1 cellular context compared by ENCODE assay signal in the genomic region with DNA sequence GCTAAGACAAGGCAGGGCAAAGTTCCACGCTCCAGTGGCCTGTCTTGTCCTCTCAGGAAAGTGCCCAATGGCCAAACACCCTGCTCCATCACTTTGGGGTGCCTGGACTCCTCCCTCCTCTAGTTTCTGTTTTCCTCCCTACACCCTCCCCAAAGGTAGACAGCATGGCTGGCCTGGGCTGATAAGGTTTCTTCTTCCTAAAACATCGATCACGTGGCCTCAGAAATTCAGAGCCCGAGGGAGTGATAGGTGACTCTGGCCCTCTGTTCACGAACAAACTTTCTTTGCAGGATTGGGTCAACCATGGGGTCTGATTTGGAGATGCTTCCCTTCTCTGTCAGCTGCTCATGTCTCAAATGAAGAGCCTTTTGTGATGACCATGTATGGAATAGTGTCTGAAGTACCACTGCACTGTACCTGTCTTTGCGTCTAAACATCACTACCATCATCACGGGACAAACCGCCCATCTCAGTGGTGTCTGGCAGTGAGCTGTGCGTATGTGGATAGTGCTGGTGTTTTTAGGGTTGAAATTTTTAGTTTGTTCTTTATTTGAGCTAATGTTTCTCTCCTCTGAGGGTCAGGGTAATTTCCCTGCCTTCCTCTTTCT.
A peak's percentile ranks its signal among the peaks of the same experiment; 100 is the strongest.
TF ChIP-seq lines count a peak whose summit lies in the region.

No MANE protein-coding gene starts in this region.

TF ChIP-seq in K562, 482 proteins besides CTCF, POLR2A, EP300 and RAD21 (continued from another document and continues in another):
- TF ChIP-seq, protein P1, sequence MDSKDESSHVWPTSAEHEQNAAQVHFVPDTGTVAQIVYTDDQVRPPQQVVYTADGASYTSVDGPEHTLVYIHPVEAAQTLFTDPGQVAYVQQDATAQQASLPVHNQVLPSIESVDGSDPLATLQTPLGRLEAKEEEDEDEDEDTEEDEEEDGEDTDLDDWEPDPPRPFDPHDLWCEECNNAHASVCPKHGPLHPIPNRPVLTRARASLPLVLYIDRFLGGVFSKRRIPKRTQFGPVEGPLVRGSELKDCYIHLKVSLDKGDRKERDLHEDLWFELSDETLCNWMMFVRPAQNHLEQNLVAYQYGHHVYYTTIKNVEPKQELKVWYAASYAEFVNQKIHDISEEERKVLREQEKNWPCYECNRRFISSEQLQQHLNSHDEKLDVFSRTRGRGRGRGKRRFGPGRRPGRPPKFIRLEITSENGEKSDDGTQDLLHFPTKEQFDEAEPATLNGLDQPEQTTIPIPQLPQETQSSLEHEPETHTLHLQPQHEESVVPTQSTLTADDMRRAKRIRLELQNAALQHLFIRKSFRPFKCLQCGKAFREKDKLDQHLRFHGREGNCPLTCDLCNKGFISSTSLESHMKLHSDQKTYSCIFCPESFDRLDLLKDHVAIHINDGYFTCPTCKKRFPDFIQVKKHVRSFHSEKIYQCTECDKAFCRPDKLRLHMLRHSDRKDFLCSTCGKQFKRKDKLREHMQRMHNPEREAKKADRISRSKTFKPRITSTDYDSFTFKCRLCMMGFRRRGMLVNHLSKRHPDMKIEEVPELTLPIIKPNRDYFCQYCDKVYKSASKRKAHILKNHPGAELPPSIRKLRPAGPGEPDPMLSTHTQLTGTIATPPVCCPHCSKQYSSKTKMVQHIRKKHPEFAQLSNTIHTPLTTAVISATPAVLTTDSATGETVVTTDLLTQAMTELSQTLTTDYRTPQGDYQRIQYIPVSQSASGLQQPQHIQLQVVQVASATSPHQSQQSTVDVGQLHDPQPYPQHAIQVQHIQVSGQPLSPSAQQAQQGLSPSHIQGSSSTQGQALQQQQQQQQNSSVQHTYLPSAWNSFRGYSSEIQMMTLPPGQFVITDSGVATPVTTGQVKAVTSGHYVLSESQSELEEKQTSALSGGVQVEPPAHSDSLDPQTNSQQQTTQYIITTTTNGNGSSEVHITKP (IDR thresholded peaks at IDR 0.05; ENCODE audit: partially characterized antibody): peak; percentile 9
- TF ChIP-seq CAMTA2 (CRISPR knock-in tag; conservative IDR thresholded peaks at IDR 0.05) (no peak), CTCFL (IDR thresholded peaks at IDR 0.05; ENCODE audit: borderline replicate concordance, insufficient read depth, low read depth, low read length, poor library complexity, severe bottlenecking) (no peak), ZBTB1 (CRISPR knock-in tag; IDR thresholded peaks at IDR 0.05; ENCODE audit: borderline replicate concordance, low read depth) (no peak), FOS (IDR thresholded peaks at IDR 0.05; ENCODE audit: extremely low read depth, insufficient read length) (no peak), TRIM24 (IDR thresholded peaks at IDR 0.05) (peak; percentile 71 to 80), NCOR1 (IDR thresholded peaks at IDR 0.05) (peak; percentile 94), ESRRA (IDR thresholded peaks at IDR 0.05; ENCODE audit: borderline replicate concordance, low read depth) (no peak), DPF2 (IDR thresholded peaks at IDR 0.05) (peak; percentile 97), YY1 (IDR thresholded peaks at IDR 0.05; ENCODE audit: borderline replicate concordance in 1 of 3, control insufficient read depth in 1 of 3, extremely low read depth in 1 of 3, insufficient read depth in 3 of 3, insufficient read length in 1 of 3, insufficient replicate concordance in 2 of 3, low read depth in 1 of 3, low read length in 2 of 3) (peak in 2 of 3 experiments; percentile 18 to 66), EHMT2 (IDR thresholded peaks at IDR 0.05) (peak; percentile 86), ZFP91 (CRISPR knock-in tag; IDR thresholded peaks at IDR 0.05) (no peak), E2F8 (IDR thresholded peaks at IDR 0.05; ENCODE audit: low read depth, partially characterized antibody) (peak; percentile 49), TAF7 (tag; IDR thresholded peaks at IDR 0.05) (no peak), HLTF (IDR thresholded peaks at IDR 0.05) (peak; percentile 59; the same call in 1 of the 2 replicates), TAL1 (IDR thresholded peaks at IDR 0.05) (peak; percentile 95), MTA3 (IDR thresholded peaks at IDR 0.05; ENCODE audit: borderline replicate concordance) (0 out of 2 replicates have a peak, but pooled peaks have one; percentile 27), MYC (IDR thresholded peaks at IDR 0.05; ENCODE audit: low read depth, low read length) (peak; percentile 90), MYC (CRISPR knock-in tag; IDR thresholded peaks at IDR 0.05; ENCODE audit: borderline replicate concordance, low read depth) (no peak), KDM5B (IDR thresholded peaks at IDR 0.05; ENCODE audit: insufficient replicate concordance, low read depth, low read length) (peak; percentile 16), TARDBP (IDR thresholded peaks at IDR 0.05) (peak; percentile 78; the same call in 1 of the 2 replicates), KDM1A (IDR thresholded peaks at IDR 0.05) (peak; percentile 91 to 94), NFRKB (IDR thresholded peaks at IDR 0.05; ENCODE audit: low read depth) (peak; percentile 60; the same call in 1 of the 2 replicates), NEUROD1 (IDR thresholded peaks at IDR 0.05; ENCODE audit: borderline replicate concordance, low read depth, low read length, partially characterized antibody) (peak; percentile 70), HNRNPUL1 (IDR thresholded peaks at IDR 0.05; ENCODE audit: low read length) (no peak), SAFB (IDR thresholded peaks at IDR 0.05; ENCODE audit: borderline replicate concordance, low read depth, low read length) (no peak), HDAC3 (IDR thresholded peaks at IDR 0.05; ENCODE audit: borderline replicate concordance, partially characterized antibody) (peak; percentile 71), L3MBTL2 (IDR thresholded peaks at IDR 0.05) (peak; percentile 78), NCOA4 (IDR thresholded peaks at IDR 0.05; ENCODE audit: partially characterized antibody) (no peak), NR4A1 (CRISPR knock-in tag; IDR thresholded peaks at IDR 0.05) (no peak), NR4A1 (tag; IDR thresholded peaks at IDR 0.05) (peak; percentile 25; the same call in 1 of the 2 replicates)
- TF ChIP-seq, protein P2, sequence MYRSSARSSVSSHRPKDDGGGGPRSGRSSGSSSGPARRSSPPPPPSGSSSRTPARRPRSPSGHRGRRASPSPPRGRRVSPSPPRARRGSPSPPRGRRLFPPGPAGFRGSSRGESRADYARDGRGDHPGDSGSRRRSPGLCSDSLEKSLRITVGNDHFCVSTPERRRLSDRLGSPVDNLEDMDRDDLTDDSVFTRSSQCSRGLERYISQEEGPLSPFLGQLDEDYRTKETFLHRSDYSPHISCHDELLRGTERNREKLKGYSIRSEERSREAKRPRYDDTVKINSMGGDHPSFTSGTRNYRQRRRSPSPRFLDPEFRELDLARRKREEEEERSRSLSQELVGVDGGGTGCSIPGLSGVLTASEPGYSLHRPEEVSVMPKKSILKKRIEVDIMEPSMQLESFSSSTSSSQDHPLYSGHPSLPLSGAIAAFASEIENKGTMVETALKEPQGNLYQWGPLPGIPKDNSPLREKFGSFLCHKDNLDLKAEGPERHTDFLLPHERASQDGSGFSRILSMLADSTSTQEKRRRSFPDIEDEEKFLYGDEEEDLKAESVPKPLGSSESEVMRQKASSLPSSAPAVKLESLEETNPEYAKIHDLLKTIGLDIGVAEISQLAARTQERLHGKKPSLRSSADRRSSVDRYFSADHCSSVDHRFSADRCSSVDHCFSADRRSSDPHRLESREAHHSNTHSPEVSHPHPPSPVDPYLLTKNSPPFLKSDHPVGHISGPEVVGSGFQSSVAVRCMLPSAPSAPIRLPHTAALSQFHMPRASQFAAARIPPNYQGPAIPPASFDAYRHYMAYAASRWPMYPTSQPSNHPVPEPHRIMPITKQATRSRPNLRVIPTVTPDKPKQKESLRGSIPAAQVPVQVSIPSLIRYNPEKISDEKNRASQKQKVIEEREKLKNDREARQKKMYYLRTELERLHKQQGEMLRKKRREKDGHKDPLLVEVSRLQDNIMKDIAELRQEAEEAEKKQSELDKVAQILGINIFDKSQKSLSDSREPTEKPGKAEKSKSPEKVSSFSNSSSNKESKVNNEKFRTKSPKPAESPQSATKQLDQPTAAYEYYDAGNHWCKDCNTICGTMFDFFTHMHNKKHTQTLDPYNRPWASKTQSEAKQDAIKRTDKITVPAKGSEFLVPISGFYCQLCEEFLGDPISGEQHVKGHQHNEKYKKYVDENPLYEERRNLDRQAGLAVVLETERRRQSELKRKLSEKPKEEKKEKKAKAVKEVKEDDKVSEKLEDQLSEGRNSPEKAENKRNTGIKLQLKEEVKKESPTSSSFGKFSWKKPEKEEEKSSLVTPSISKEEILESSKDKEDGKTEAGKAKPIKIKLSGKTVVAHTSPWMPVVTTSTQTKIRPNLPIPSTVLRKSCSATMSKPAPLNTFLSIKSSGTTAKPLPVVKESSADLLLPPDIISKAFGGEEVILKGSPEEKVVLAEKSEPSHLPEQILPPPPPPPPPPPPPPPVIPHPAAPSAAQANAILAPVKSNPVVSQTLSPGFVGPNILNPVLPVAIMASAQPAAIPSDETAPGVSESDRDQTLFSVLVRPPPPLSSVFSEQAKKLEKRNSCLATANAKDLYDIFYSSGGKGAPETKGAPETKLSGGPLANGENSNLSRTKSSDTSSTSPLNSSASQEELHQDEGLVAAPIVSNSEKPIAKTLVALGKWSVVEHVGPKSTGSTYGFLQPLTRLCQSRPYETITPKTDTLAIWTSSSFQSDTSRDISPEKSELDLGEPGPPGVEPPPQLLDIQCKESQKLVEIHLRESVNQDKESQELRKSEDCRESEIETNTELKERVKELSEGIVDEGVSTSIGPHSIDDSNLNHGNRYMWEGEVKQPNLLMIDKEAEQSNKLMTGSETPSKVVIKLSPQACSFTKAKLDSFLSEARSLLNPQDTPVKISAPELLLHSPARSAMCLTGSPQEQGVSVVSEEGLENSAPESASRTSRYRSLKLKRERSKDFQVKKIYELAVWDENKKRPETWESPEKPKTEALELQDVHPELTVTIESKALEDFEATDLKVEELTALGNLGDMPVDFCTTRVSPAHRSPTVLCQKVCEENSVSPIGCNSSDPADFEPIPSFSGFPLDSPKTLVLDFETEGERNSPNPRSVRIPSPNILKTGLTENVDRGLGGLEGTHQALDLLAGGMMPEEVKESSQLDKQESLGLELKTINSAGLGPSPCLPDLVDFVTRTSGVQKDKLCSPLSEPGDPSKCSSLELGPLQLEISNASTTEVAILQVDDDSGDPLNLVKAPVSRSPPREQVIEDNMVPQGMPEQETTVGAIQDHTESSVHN (IDR thresholded peaks at IDR 0.05; ENCODE audit: borderline replicate concordance in 1 of 2, low read depth in 1 of 2): peak in 1 of 2 experiments; percentile 58; a peak in 1 of 4 replicates
- TF ChIP-seq, protein P3, sequence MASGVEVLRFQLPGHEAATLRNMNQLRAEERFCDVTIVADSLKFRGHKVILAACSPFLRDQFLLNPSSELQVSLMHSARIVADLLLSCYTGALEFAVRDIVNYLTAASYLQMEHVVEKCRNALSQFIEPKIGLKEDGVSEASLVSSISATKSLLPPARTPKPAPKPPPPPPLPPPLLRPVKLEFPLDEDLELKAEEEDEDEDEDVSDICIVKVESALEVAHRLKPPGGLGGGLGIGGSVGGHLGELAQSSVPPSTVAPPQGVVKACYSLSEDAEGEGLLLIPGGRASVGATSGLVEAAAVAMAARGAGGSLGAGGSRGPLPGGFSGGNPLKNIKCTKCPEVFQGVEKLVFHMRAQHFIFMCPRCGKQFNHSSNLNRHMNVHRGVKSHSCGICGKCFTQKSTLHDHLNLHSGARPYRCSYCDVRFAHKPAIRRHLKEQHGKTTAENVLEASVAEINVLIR (CRISPR knock-in tag; IDR thresholded peaks at IDR 0.05): no peak
- TF ChIP-seq, protein P4, sequence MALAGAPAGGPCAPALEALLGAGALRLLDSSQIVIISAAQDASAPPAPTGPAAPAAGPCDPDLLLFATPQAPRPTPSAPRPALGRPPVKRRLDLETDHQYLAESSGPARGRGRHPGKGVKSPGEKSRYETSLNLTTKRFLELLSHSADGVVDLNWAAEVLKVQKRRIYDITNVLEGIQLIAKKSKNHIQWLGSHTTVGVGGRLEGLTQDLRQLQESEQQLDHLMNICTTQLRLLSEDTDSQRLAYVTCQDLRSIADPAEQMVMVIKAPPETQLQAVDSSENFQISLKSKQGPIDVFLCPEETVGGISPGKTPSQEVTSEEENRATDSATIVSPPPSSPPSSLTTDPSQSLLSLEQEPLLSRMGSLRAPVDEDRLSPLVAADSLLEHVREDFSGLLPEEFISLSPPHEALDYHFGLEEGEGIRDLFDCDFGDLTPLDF (CRISPR knock-in tag; IDR thresholded peaks at IDR 0.05): no peak
